11 cellular contexts compared by ENCODE assay signal in genomic region chr20:45359406-45360148, GRCh38. TPM values are rescaled to one million over a fixed set of nuclear protein-coding genes. Genes with fewer than 3 reads are reported as not detected.
DNase-seq lines count a peak whose midpoint lies in the region; ATAC-seq, FAIRE-seq and TF ChIP-seq lines count a peak whose summit lies in the region.
"Had no signal": no experiment of that assay in that cellular context is flagged by ENCODE, and none has a peak within 500 bp of the region (broad histone marks: within the 10 kb centered on the region; RNA-seq: fewer than 3 reads in every experiment).

No MANE protein-coding gene starts in this region.

- ATAC-seq in IMR-90 (ENCODE audit: low read depth) (no peak), right lobe of liver (peak; percentile 34 to 57 (median 48)), GM21360 (IDR thresholded peaks at IDR 0.05; ENCODE audit: unreplicated experiment) (no peak)
- no peak for ATAC-seq in activated T-cell treated with anti-CD3 and anti-CD28 coated beads, Interleukin-2, amount 50 U/mL, for 4 hours

- no peak overlapping the region for H3K18ac ChIP-seq in IMR-90 (ENCODE audit: low read depth, low read length)

- H3K36me3 Mint-ChIP-seq in activated T-cell treated with anti-CD3 and anti-CD28 coated beads, Interleukin-2, amount 50 U/mL, for 4 hours (ENCODE audit: insufficient read depth): peaks cover 3% of the 10 kb centered on the region

- BruUV-seq in IMR-90 (replicated peaks; lab: Mats Ljungman, UMichigan): no TSS peak

- no peak overlapping the region for H4K5ac ChIP-seq in IMR-90 (ENCODE audit: low read depth, low read length)

- H3K4me3 Mint-ChIP-seq in activated T-cell treated with anti-CD3 and anti-CD28 coated beads, Interleukin-2, amount 50 U/mL, for 4 hours: no peak overlapping the region

- H2BK15ac ChIP-seq in IMR-90 (ENCODE audit: low read depth, low read length): peak overlapping the region; percentile 39; the same call in 2 of the 3 replicates

- peak overlapping the region; percentile 68; the same call in 1 of the 2 replicates for H2BK120ac ChIP-seq in IMR-90 (ENCODE audit: low read depth, low read length)

- H3K4ac ChIP-seq in IMR-90 (ENCODE audit: low read depth, low read length): peak overlapping the region; percentile 39; the same call in 1 of the 2 replicates

- POLR2A ChIA-PET in IMR-90 (lab: Charles Lee; ENCODE audit: unreplicated experiment): no interaction called here

- peaks cover 40% of the 10 kb centered on the region for H3K4me1 Mint-ChIP-seq in activated T-cell treated with anti-CD3 and anti-CD28 coated beads, Interleukin-2, amount 50 U/mL, for 4 hours (ENCODE audit: low read depth)

- H3K4me1 ChIP-seq in IMR-90 (ENCODE audit: control insufficient read depth, insufficient read depth, low read length) (peaks cover 29% of the 10 kb centered on the region), right lobe of liver (peaks cover 0 to 61% (median 23%) of the 10 kb centered on the region in 4 donors)

- H3K4me2 ChIP-seq in IMR-90 (ENCODE audit: low read depth, low read length): no peak overlapping the region

- peaks cover 9 to 20% of the 10 kb centered on the region in 2 experiments; a peak in 3 of 4 replicates for H3K79me1 ChIP-seq in IMR-90 (ENCODE audit: low read depth in 1 of 2, low read length in 2 of 2)

- H3K9me3 ChIP-seq in IMR-90 (ENCODE audit: control insufficient read depth, insufficient read depth, low read length) (no peaks in the 10 kb centered on the region), right lobe of liver (no peaks in the 10 kb centered on the region)
- H3K9me3 ChIP-seq: neutrophil had no signal

- in situ Hi-C loops in IMR-90 (cut with MboI; ENCODE audit: low sequenced_read_pairs): loop anchor here (5.0 kb wide), 1 partner anchor 78 kb away; no protein-coding TSS in a partner anchor

- peak overlapping the region; percentile 45; the same call in 1 of the 2 replicates for H2AK5ac ChIP-seq in IMR-90 (ENCODE audit: low read depth, low read length)

- peaks cover 5% of the 10 kb centered on the region; the same call in 1 of the 2 replicates for H4K20me1 ChIP-seq in IMR-90 (ENCODE audit: insufficient read depth, low read length)

- H2AK9ac ChIP-seq in IMR-90 (replicated peaks; ENCODE audit: low read depth, low read length, poor library complexity): no peak overlapping the region

- CTCF ChIA-PET in IMR-90 (lab: Yijun Ruan, JAX): interaction anchor here (0.7 to 1.9 kb wide), 3 partner anchors 14 to 77 kb away, joined by 3 to 5 read pairs (median 4); no protein-coding TSS in a partner anchor

- 84% methylated on average over 4 of the region's 9 CpGs; no CpG with 5 or more reads in 1 of the 2 experiments for WGBS in IMR-90 (ENCODE audit: extremely low coverage in 2 of 2, insufficient read length in 1 of 2), 2 experiments
- WGBS in right lobe of liver (ENCODE audit: insufficient coverage, low coverage, low lambda C conversion rate, missing lambda C conversion rate): 14% methylated on average over 7 of the region's 9 CpGs

- intact Hi-C loops in IMR-90 (cut with micrococcal nuclease): loop anchor here (5.0 kb wide), 1 partner anchor 58 kb away; the partner anchor contains the start of gene PIGT
- intact Hi-C loops in right lobe of liver (cut with DNase I): no loop called here

- FAIRE-seq in bronchial epithelial cell (lab: Jason Lieb, UNC): no peak

- peak overlapping the region; percentile 30 for H2BK5ac ChIP-seq in IMR-90 (ENCODE audit: low read depth, low read length, poor library complexity, severe bottlenecking)

- H3K9me1 ChIP-seq in IMR-90 (ENCODE audit: insufficient read depth, low read length): peaks cover 20% of the 10 kb centered on the region

- H3K23ac ChIP-seq in IMR-90 (ENCODE audit: low read depth, low read length): peak overlapping the region; percentile 31; the same call in 1 of the 2 replicates

- no peak for TF ChIP-seq CTCF in IMR-90 (conservative IDR thresholded peaks at IDR 0.05; ENCODE audit: low read depth, low read length)
- TF ChIP-seq CTCF in bronchial epithelial cell (IDR thresholded peaks at IDR 0.05; ENCODE audit: insufficient read depth, low read length, severe bottlenecking): no peak
- no peak for TF ChIP-seq CTCF in right lobe of liver (IDR thresholded peaks at IDR 0.05)

- peak overlapping the region in 1 of 2 experiments; percentile 59; a peak in 1 of 4 replicates for H4K8ac ChIP-seq in IMR-90 (ENCODE audit: low read depth in 2 of 2, low read length in 2 of 2)

- DNase-seq in IMR-90 (no peak), bronchial epithelial cell (ENCODE audit: low read depth) (peak; percentile 84), right lobe of liver (peak; percentile 80 to 88 (median 86)), anterior cingulate cortex (lab: John Stamatoyannopoulos, UW) (no peak), epidermal melanocyte (ENCODE audit: insufficient read length, low spot score) (no peak)
- DNase-seq in activated T-cell treated with anti-CD3 and anti-CD28 coated beads, Interleukin-2, amount 50 U/mL, for 4 hours: no peak
- DNase-seq: RPMI8226; stimulated activated naive CD4-positive, alpha-beta T cell treated with Interleukin-2 at 50 U/mL for 16 hours had no signal

- H3K4me3 ChIP-seq in IMR-90 (ENCODE audit: insufficient read depth, low read depth, low read length): no peak overlapping the region
- H3K4me3 ChIP-seq in bronchial epithelial cell (ENCODE audit: low read depth, low read length): no peak overlapping the region
- H3K4me3 ChIP-seq in right lobe of liver: peak overlapping the region in 1 of 3 donors; percentile 13

- 0 out of 2 replicates have a peak overlapping the region, but pooled peaks have one; percentile 24 for H3K14ac ChIP-seq in IMR-90 (replicated peaks; ENCODE audit: low read depth, low read length)

- H3K27ac ChIP-seq in IMR-90 (ENCODE audit: insufficient read depth, low read length) (no peak overlapping the region), right lobe of liver (peak overlapping the region; percentile 93 to 99 (median 99)), temporal lobe (ENCODE audit: low read depth, low read length) (peak overlapping the region; percentile 78)
- H3K27ac ChIP-seq: neutrophil had no signal

- H3K9me3 Mint-ChIP-seq in activated T-cell treated with anti-CD3 and anti-CD28 coated beads, Interleukin-2, amount 50 U/mL, for 4 hours: no peaks in the 10 kb centered on the region

- no peak for TF ChIP-seq RAD21 in IMR-90 (IDR thresholded peaks at IDR 0.05; ENCODE audit: low read length)

- TF ChIP-seq POLR2A in IMR-90 (IDR thresholded peaks at IDR 0.05; ENCODE audit: low read depth, low read length) (no peak), right lobe of liver (IDR thresholded peaks at IDR 0.05) (peak; percentile 78)

- H3K9ac ChIP-seq in IMR-90 (ENCODE audit: low read depth, low read length): no peak overlapping the region

- dilution Hi-C loops in IMR-90 (cut with HindIII; ENCODE audit: low sequenced_read_pairs, unreplicated experiment): no loop called here

- H3K56ac ChIP-seq in IMR-90 (ENCODE audit: extremely low read depth, insufficient read depth, low read length): no peak overlapping the region

- no peaks in the 10 kb centered on the region for H3K27me3 Mint-ChIP-seq in activated T-cell treated with anti-CD3 and anti-CD28 coated beads, Interleukin-2, amount 50 U/mL, for 4 hours (ENCODE audit: low read depth)

- H2BK20ac ChIP-seq in IMR-90 (ENCODE audit: low read depth, low read length): peak overlapping the region; percentile 18; the same call in 1 of the 2 replicates

- no peaks in the 10 kb centered on the region for H3K36me3 ChIP-seq in IMR-90 (ENCODE audit: control insufficient read depth, insufficient read depth, low read length)
- H3K36me3 ChIP-seq in bronchial epithelial cell (ENCODE audit: control insufficient read depth, insufficient read depth, low read length): no peaks in the 10 kb centered on the region
- no peaks in the 10 kb centered on the region for H3K36me3 ChIP-seq in right lobe of liver
- H3K36me3 ChIP-seq: neutrophil had no signal

- H2AFZ ChIP-seq in IMR-90 (replicated peaks; ENCODE audit: low read length, poor library complexity): no peak overlapping the region

- H4K91ac ChIP-seq in IMR-90 (ENCODE audit: insufficient read depth, low read depth, low read length): no peak overlapping the region; the same call in 1 of the 2 replicates

- H3K27me3 ChIP-seq in IMR-90 (ENCODE audit: control insufficient read depth, insufficient read depth, low read length) (no peaks in the 10 kb centered on the region), bronchial epithelial cell (ENCODE audit: control insufficient read depth, insufficient read depth, low read length) (no peaks in the 10 kb centered on the region), right lobe of liver (no peaks in the 10 kb centered on the region)
- H3K27me3 ChIP-seq: neutrophil had no signal

RNA-seq across cellular contexts. Expression of gene SYS1, which starts 3.4 kb away (rescaled TPM):
- total RNA-seq in IMR-90 (2012; rRNA removed) (12.9 and 16.7 TPM in 2 replicates), bronchial epithelial cell (12.0 and 17.9 TPM in 2 replicates), right lobe of liver (10 to 100 TPM; 16.6 to 26.2 (median 20.8) TPM), temporal lobe (18.7 TPM)
- polyA plus RNA-seq in IMR-90 (2012; rRNA removed): 24.6 and 29.2 TPM in 2 replicates
- polyA plus RNA-seq in IMR-90 (2012; cell fraction: cytosol; rRNA removed): 35.1 and 52.6 TPM in 2 replicates
- polyA plus RNA-seq in IMR-90 (2012; cell fraction: nucleus; rRNA removed; ENCODE audit: low replicate concordance): 10.9 and 29.3 TPM in 2 replicates
- 10 to 100 TPM; 36.4 to 37.4 (median 36.6) TPM for total RNA-seq in activated T-cell treated with anti-CD3 and anti-CD28 coated beads, Interleukin-2, amount 50 U/mL, for 4 hours

RNA-seq across cellular contexts. Expression of gene SDC4, which starts 11.4 kb away (rescaled TPM):
- 265 and 275 TPM in 2 replicates for total RNA-seq in IMR-90 (2012; rRNA removed)
- 181 and 203 TPM in 2 replicates for polyA plus RNA-seq in IMR-90 (2012; rRNA removed)
- 183 and 191 TPM in 2 replicates for polyA plus RNA-seq in IMR-90 (2012; cell fraction: cytosol; rRNA removed)
- 58.2 and 85.3 TPM in 2 replicates for polyA plus RNA-seq in IMR-90 (2012; cell fraction: nucleus; rRNA removed; ENCODE audit: low replicate concordance)
- total RNA-seq in bronchial epithelial cell: 211 and 272 TPM in 2 replicates
- total RNA-seq in right lobe of liver: 100 to 1,000 TPM in 4 of 6 experiments, 10 to 100 TPM in 2; 84.3 to 373 (median 116) TPM
- 0.98 TPM for total RNA-seq in temporal lobe
- total RNA-seq in activated T-cell treated with anti-CD3 and anti-CD28 coated beads, Interleukin-2, amount 50 U/mL, for 4 hours: 100 to 1,000 TPM in 2 of 3 donors, 10 to 100 TPM in 1; 94.0 to 138 (median 102) TPM

RNA-seq across cellular contexts. Expression of gene TP53TG5, which starts 18.5 kb away (rescaled TPM):
- total RNA-seq in IMR-90 (2012; rRNA removed): not detected in 2 replicates
- polyA plus RNA-seq in IMR-90 (2012; rRNA removed): not detected in 2 replicates
- polyA plus RNA-seq in IMR-90 (2012; cell fraction: cytosol; rRNA removed): not detected in 2 replicates
- polyA plus RNA-seq in IMR-90 (2012; cell fraction: nucleus; rRNA removed; ENCODE audit: low replicate concordance): not detected in 2 replicates
- 0.13 TPM in 1 of 2 replicates, not detected in the other for total RNA-seq in bronchial epithelial cell
- total RNA-seq in right lobe of liver: not detected
- not detected for total RNA-seq in temporal lobe
- total RNA-seq in activated T-cell treated with anti-CD3 and anti-CD28 coated beads, Interleukin-2, amount 50 U/mL, for 4 hours: not detected

RNA-seq across cellular contexts. Expression of gene DBNDD2, which starts 48.5 kb away (rescaled TPM):
- total RNA-seq in IMR-90 (2012; rRNA removed): 1.1 and 1.3 TPM in 2 replicates
- polyA plus RNA-seq in IMR-90 (2012; rRNA removed): 7.8 and 9.3 TPM in 2 replicates
- 6.7 and 9.8 TPM in 2 replicates for polyA plus RNA-seq in IMR-90 (2012; cell fraction: cytosol; rRNA removed)
- 7.2 and 10.5 TPM in 2 replicates for polyA plus RNA-seq in IMR-90 (2012; cell fraction: nucleus; rRNA removed; ENCODE audit: low replicate concordance)
- 12.9 and 18.2 TPM in 2 replicates for total RNA-seq in bronchial epithelial cell
- total RNA-seq in right lobe of liver: 1 to 10 TPM; 2.3 to 5.3 (median 3.3) TPM
- total RNA-seq in temporal lobe: 7.4 TPM
- 10 to 100 TPM in 2 of 3 donors, 1 to 10 TPM in 1; 9.7 to 13.3 (median 12.5) TPM for total RNA-seq in activated T-cell treated with anti-CD3 and anti-CD28 coated beads, Interleukin-2, amount 50 U/mL, for 4 hours

RNA-seq across cellular contexts. Expression of gene MATN4, which starts 51.5 kb away (rescaled TPM):
- total RNA-seq in IMR-90 (2012; rRNA removed): not detected in 2 replicates
- polyA plus RNA-seq in IMR-90 (2012; rRNA removed): 0.12 and 0.13 TPM in 2 replicates
- polyA plus RNA-seq in IMR-90 (2012; cell fraction: cytosol; rRNA removed): 0.11 and 0.16 TPM in 2 replicates
- 0.37 and 1.2 TPM in 2 replicates for polyA plus RNA-seq in IMR-90 (2012; cell fraction: nucleus; rRNA removed; ENCODE audit: low replicate concordance)
- total RNA-seq in bronchial epithelial cell: 0.13 and 0.26 TPM in 2 replicates
- total RNA-seq in right lobe of liver: not detected
- not detected for total RNA-seq in temporal lobe
- total RNA-seq in activated T-cell treated with anti-CD3 and anti-CD28 coated beads, Interleukin-2, amount 50 U/mL, for 4 hours: under 1 TPM in 2 of 3 donors, not detected in 1; 0.11 to 0.13 TPM

Comparison
In these comparisons a context has a peak if more than half of its experiments do, and no peak if none do; other contexts are left out.
1. ATAC-seq: peak in right lobe of liver (4 of 4); none in IMR-90 (single experiment), GM21360 (single experiment) and activated T-cell treated with anti-CD3 and anti-CD28 coated beads, Interleukin-2, amount 50 U/mL, for 4 hours (0 of 2).
2. DNase-seq: peak in bronchial epithelial cell (single experiment) and right lobe of liver (3 of 3); none in IMR-90 (single experiment), activated T-cell treated with anti-CD3 and anti-CD28 coated beads, Interleukin-2, amount 50 U/mL, for 4 hours (single experiment), anterior cingulate cortex (0 of 58) and epidermal melanocyte (single experiment).
3. RNA of gene SDC4, which starts 11.4 kb away (total RNA-seq): 211 to 272 TPM in bronchial epithelial cell, 265 to 275 TPM in IMR-90, 84.3 to 373 TPM in right lobe of liver and 94.0 to 138 TPM in activated T-cell treated with anti-CD3 and anti-CD28 coated beads, Interleukin-2, amount 50 U/mL, for 4 hours; 0.98 TPM in temporal lobe (single experiment); every median in the first group is over 10 times any median in the second.